Comparison of ENCODE assay signal across 11 cellular contexts in genomic region chr2:40355451-40355850, GRCh38.
"Had no signal": no experiment of that assay in that cellular context is flagged by ENCODE, and none has a peak within 500 bp of the region (broad histone marks: within the 10 kb centered on the region; RNA-seq: fewer than 3 reads in every experiment).

No MANE protein-coding gene starts in this region.

- H3K4me3 ChIP-seq: GM23248, GM23338, HAP-1 had no signal

- H3K27ac ChIP-seq: GM23248 had no signal

- DNase-seq: GM23248, GOT3, H7, H9, HCEC 1CT, HFFc6 had no signal

- H3K4me2 ChIP-seq: GM23338 had no signal

- H3K36me3 ChIP-seq: HAP-1 had no signal

- H3K9ac ChIP-seq: GM23248 had no signal

- H2AFZ ChIP-seq: GM23248, GM23338 had no signal

- FAIRE-seq: H1, H54 had no signal

- H3K9me3 ChIP-seq: HAP-1 had no signal

- H3K4me1 ChIP-seq: HAP-1 had no signal

- ATAC-seq: GM23338, HCT116 had no signal
